Comparison of ENCODE assay signal across 16 cellular contexts in genomic region chr1:229116114-229116513, GRCh38.
DNase-seq lines count a peak whose midpoint lies in the region; ATAC-seq and TF ChIP-seq lines count a peak whose summit lies in the region.
"Had no signal": no experiment of that assay in that cellular context is flagged by ENCODE, and none has a peak within 500 bp of the region (broad histone marks: within the 10 kb centered on the region; RNA-seq: fewer than 3 reads in every experiment).

No MANE protein-coding gene starts in this region.

- no peak overlapping the region for H3K4ac ChIP-seq in neuronal stem cell (ENCODE audit: low read length)

- H2BK12ac ChIP-seq in neuronal stem cell (ENCODE audit: low read length), result no peak overlapping the region

- WGBS in neuronal stem cell (ENCODE audit: extremely low coverage in 2 of 2, insufficient read length in 2 of 2, insufficient replicate concordance in 1 of 2), 2 donors, result no CpG with 5 or more reads among the region's 16 CpGs
- 76 to 87% methylated on average over 16 of the region's 16 CpGs for WGBS in upper lobe of left lung, 2 donors
- 93% methylated on average over 16 of the region's 16 CpGs for WGBS in smooth muscle cell (ENCODE audit: low lambda C conversion rate)

- no peak overlapping the region for H3K9ac ChIP-seq in BLaER1 treated with 17β-estradiol and CSF1 and Interleukin-3, amounts not matched to agents 10 nM and 100 nM
- no peak overlapping the region for H3K9ac ChIP-seq in neuronal stem cell (ENCODE audit: low read depth, low read length, poor library complexity)
- H3K9ac ChIP-seq in smooth muscle cell (ENCODE audit: low read depth), result no peak overlapping the region
- H3K9ac ChIP-seq: GM23248 had no signal

- no peak overlapping the region for H3K14ac ChIP-seq in neuronal stem cell (ENCODE audit: low read length)

- peak in 1 of 2 donors; percentile 71 for DNase-seq in left lung
- no peak for DNase-seq in neuronal stem cell (ENCODE audit: low spot score)
- peak in 1 of 2 donors; percentile 25 for DNase-seq in upper lobe of left lung
- DNase-seq in smooth muscle cell (lab: John Stamatoyannopoulos, UW; ENCODE audit: unreplicated experiment), result no peak
- DNase-seq in SKM-1 (lab: John Stamatoyannopoulos, UW; ENCODE audit: unreplicated experiment), result no peak
- no peak for DNase-seq in NCI-H226
- DNase-seq: CD4-positive, alpha-beta memory T cell; DMS79; GM23248; MG63; NCI-H1092 treated with DMSO at 0.1 percent for 48 hours; NCI-H187; NCI-H774; PC-9 had no signal

- ATAC-seq in left lung, result peak; percentile 42
- peak; percentile 34 to 66 for ATAC-seq in upper lobe of left lung (ENCODE audit: low FRiP score in 2 of 2)
- no peak for ATAC-seq in GM19467 (IDR thresholded peaks at IDR 0.05; ENCODE audit: unreplicated experiment)

- no peak for TF ChIP-seq POLR2A in upper lobe of left lung (IDR thresholded peaks at IDR 0.05)

- no peak overlapping the region for H2BK5ac ChIP-seq in neuronal stem cell (ENCODE audit: low read length)

- no peak overlapping the region for H3K4me3 ChIP-seq in BLaER1 treated with 17β-estradiol and CSF1 and Interleukin-3, amounts not matched to agents 10 nM and 100 nM
- H3K4me3 ChIP-seq in left lung (no peak overlapping the region), neuronal stem cell (ENCODE audit: low read length in 2 of 2) (no peak overlapping the region), upper lobe of left lung (no peak overlapping the region), smooth muscle cell (no peak overlapping the region)
- H3K4me3 ChIP-seq: GM23248, MG63, PC-9 had no signal

- H4K20me1 ChIP-seq in BLaER1 treated with 17β-estradiol and CSF1 and Interleukin-3, amounts not matched to agents 10 nM and 100 nM, result no peaks in the 10 kb centered on the region
- H4K20me1 ChIP-seq in smooth muscle cell (ENCODE audit: low read depth), result no peaks in the 10 kb centered on the region

- no peak overlapping the region for H3K27ac ChIP-seq in BLaER1 treated with 17β-estradiol and CSF1 and Interleukin-3, amounts not matched to agents 10 nM and 100 nM
- H3K27ac ChIP-seq in left lung (no peak overlapping the region), neuronal stem cell (replicated peaks; ENCODE audit: low read length) (no peak overlapping the region), upper lobe of left lung (no peak overlapping the region), smooth muscle cell (ENCODE audit: low read depth) (no peak overlapping the region)
- H3K27ac ChIP-seq: GM23248, PC-9 had no signal

- H3K23ac ChIP-seq in neuronal stem cell (ENCODE audit: low read depth, low read length, poor library complexity), result no peak overlapping the region

- H2BK120ac ChIP-seq in neuronal stem cell (ENCODE audit: low read depth, low read length), result no peak overlapping the region

- peak overlapping the region; percentile 48 for H2AK5ac ChIP-seq in neuronal stem cell (ENCODE audit: low read depth, low read length)

- intact Hi-C loops in left lung (cut with DNase I), result no loop called here

- H4K8ac ChIP-seq in neuronal stem cell (ENCODE audit: low read depth, low read length), result no peak overlapping the region

- no peaks in the 10 kb centered on the region for H3K79me2 ChIP-seq in smooth muscle cell (ENCODE audit: low read depth)

- no peak overlapping the region for H3K18ac ChIP-seq in neuronal stem cell (ENCODE audit: low read length)

- H2BK15ac ChIP-seq in neuronal stem cell (ENCODE audit: low read length), result peak overlapping the region; percentile 68

- peaks cover 8% of the 10 kb centered on the region for H3F3A ChIP-seq in smooth muscle cell (ENCODE audit: low read depth)

- peaks cover 5 to 19% (median 17%) of the 10 kb centered on the region in 11 experiments; a peak in 21 of 22 replicates for H3K9me3 ChIP-seq in BLaER1 treated with 17β-estradiol and CSF1 and Interleukin-3, amounts not matched to agents 10 nM and 100 nM (replicated peaks in 1 of 11)
- H3K9me3 ChIP-seq in left lung (no peaks in the 10 kb centered on the region), neuronal stem cell (replicated peaks in 1 of 2; ENCODE audit: control insufficient read depth in 2 of 2, insufficient read depth in 1 of 2, low read depth in 1 of 2, low read length in 2 of 2) (peaks cover 0 to 4% of the 10 kb centered on the region in 2 donors), upper lobe of left lung (no peaks in the 10 kb centered on the region), smooth muscle cell (replicated peaks; ENCODE audit: low read depth) (no peaks in the 10 kb centered on the region)
- H3K9me3 ChIP-seq: MG63 had no signal

- TF ChIP-seq EP300 in upper lobe of left lung (IDR thresholded peaks at IDR 0.05), result no peak

- H3K36me3 ChIP-seq in BLaER1 treated with 17β-estradiol and CSF1 and Interleukin-3, amounts not matched to agents 10 nM and 100 nM, result no peaks in the 10 kb centered on the region
- H3K36me3 ChIP-seq in left lung (no peaks in the 10 kb centered on the region), neuronal stem cell (replicated peaks in 1 of 2; ENCODE audit: control insufficient read depth in 2 of 2, insufficient read depth in 2 of 2, low read length in 2 of 2) (no peaks in the 10 kb centered on the region), upper lobe of left lung (no peaks in the 10 kb centered on the region), smooth muscle cell (ENCODE audit: low read depth) (no peaks in the 10 kb centered on the region)
- H3K36me3 ChIP-seq: MG63 had no signal

- H3K79me1 ChIP-seq in neuronal stem cell (ENCODE audit: low read depth, low read length), result no peaks in the 10 kb centered on the region

- no peak overlapping the region for H2AFZ ChIP-seq in neuronal stem cell (ENCODE audit: low read length)
- H2AFZ ChIP-seq in smooth muscle cell (ENCODE audit: low read depth), result no peak overlapping the region
- H2AFZ ChIP-seq: GM23248, PC-9 had no signal

- TF ChIP-seq CTCF in left lung (IDR thresholded peaks at IDR 0.05) (no peak), upper lobe of left lung (IDR thresholded peaks at IDR 0.05) (no peak), smooth muscle cell (IDR thresholded peaks at IDR 0.05; ENCODE audit: borderline replicate concordance, insufficient read depth, poor library complexity, severe bottlenecking) (no peak)

- no peak overlapping the region for H4K91ac ChIP-seq in neuronal stem cell (ENCODE audit: low read depth, low read length, poor library complexity)

- peak overlapping the region in 9 of 11 experiments; percentile 65 to 93 (median 85); a peak in 18 of 22 replicates for H3K4me2 ChIP-seq in BLaER1 treated with 17β-estradiol and CSF1 and Interleukin-3, amounts not matched to agents 10 nM and 100 nM
- H3K4me2 ChIP-seq in neuronal stem cell (ENCODE audit: insufficient read depth, low read length, poor library complexity, severe bottlenecking) (no peak overlapping the region), smooth muscle cell (no peak overlapping the region)
- H3K4me2 ChIP-seq: PC-9 had no signal

- peaks cover 32 to 75% (median 59%) of the 10 kb centered on the region in 10 experiments for H3K4me1 ChIP-seq in BLaER1 treated with 17β-estradiol and CSF1 and Interleukin-3, amounts not matched to agents 10 nM and 100 nM
- H3K4me1 ChIP-seq in left lung (peaks cover 13 to 15% of the 10 kb centered on the region in 2 donors), neuronal stem cell (ENCODE audit: control insufficient read depth in 2 of 2, insufficient read depth in 1 of 2, low read depth in 1 of 2, low read length in 2 of 2) (peaks cover 0 to 5% of the 10 kb centered on the region in 2 donors), upper lobe of left lung (peaks cover 7 to 13% (median 8%) of the 10 kb centered on the region in 4 donors), smooth muscle cell (ENCODE audit: low read depth) (peaks cover 20% of the 10 kb centered on the region)

- no peaks in the 10 kb centered on the region; a peak in 1 of 22 replicates for H3K27me3 ChIP-seq in BLaER1 treated with 17β-estradiol and CSF1 and Interleukin-3, amounts not matched to agents 10 nM and 100 nM
- H3K27me3 ChIP-seq in left lung, result no peaks in the 10 kb centered on the region
- no peaks in the 10 kb centered on the region for H3K27me3 ChIP-seq in neuronal stem cell (ENCODE audit: control insufficient read depth in 3 of 3, insufficient read depth in 3 of 3, low read depth in 1 of 3, low read length in 3 of 3)
- no peaks in the 10 kb centered on the region for H3K27me3 ChIP-seq in upper lobe of left lung
- H3K27me3 ChIP-seq in smooth muscle cell (ENCODE audit: low read depth), result no peaks in the 10 kb centered on the region
- H3K27me3 ChIP-seq: MG63 had no signal

Comparison
In these comparisons a context has a peak if more than half of its experiments do, and no peak if none do; other contexts are left out.
1. H3K4me2 ChIP-seq: peak in BLaER1 treated with 17β-estradiol and CSF1 and Interleukin-3, amounts not matched to agents 10 nM and 100 nM (9 of 11); none in neuronal stem cell (single experiment) and smooth muscle cell (single experiment).